Comparison of ENCODE assay signal across 1 cellular context in genomic region chr20:50528804-50529351, GRCh38.
TF ChIP-seq lines count a peak whose summit lies in the region.

No MANE protein-coding gene starts in this region.

TF ChIP-seq in GM12878, 131 proteins besides CTCF, POLR2A, EP300 and RAD21 (continued from another document):
- TF ChIP-seq PRDM15 (CRISPR knock-in tag; IDR thresholded peaks at IDR 0.05) (no peak), RELB (IDR thresholded peaks at IDR 0.05; ENCODE audit: low read depth) (peak; percentile 80; the same call in 1 of the 2 replicates), CHD4 (IDR thresholded peaks at IDR 0.05) (no peak)
